ENCODE assay signal across 10 cellular contexts in the genomic region with DNA sequence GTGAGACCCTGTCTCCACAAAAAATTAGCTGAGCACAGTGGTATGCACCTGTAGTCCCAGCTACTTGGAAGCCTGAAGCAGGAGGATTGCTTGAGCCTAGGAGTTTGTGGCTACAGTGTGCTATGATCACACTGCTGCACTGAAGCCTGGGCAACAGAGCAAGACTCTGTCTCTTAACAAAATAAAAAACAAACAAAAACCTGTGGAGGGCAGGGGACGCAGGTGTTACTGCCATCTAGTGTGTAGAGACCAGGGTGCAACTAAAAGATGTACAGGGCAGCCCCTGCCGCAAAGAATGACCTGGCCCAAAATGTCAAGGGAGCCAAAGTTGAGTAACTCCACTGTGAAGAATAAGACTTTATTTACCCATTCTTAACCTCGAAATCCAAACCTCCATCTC. TPM values are rescaled to one million over a fixed set of nuclear protein-coding genes. Genes with fewer than 3 reads are reported as not detected.
DNase-seq lines count a peak whose midpoint lies in the region; ATAC-seq, FAIRE-seq and TF ChIP-seq lines count a peak whose summit lies in the region.
"Had no signal": no experiment of that assay in that cellular context is flagged by ENCODE, and none has a peak within 500 bp of the region (broad histone marks: within the 10 kb centered on the region; RNA-seq: fewer than 3 reads in every experiment).

No MANE protein-coding gene starts in this region.

- no peak overlapping the region for H3K9ac ChIP-seq in K562 (ENCODE audit: insufficient read depth in 1 of 2, low read depth in 2 of 2, low read length in 2 of 2)

- H3K4me3 ChIP-seq in K562 = no peak overlapping the region
- H3K4me3 ChIP-seq in mucosa of descending colon = no peak overlapping the region
- H3K4me3 ChIP-seq: heart left ventricle, tibial nerve had no signal

- no peaks in the 10 kb centered on the region for H3K9me1 ChIP-seq in K562 (ENCODE audit: control insufficient read depth, insufficient read depth, low read length)

- intact Hi-C loops in K562 (cut with micrococcal nuclease) (no loop called here), mucosa of descending colon (cut with DNase I, micrococcal nuclease) (no loop called here)

- peak; percentile 54 for FAIRE-seq in K562 (lab: Jason Lieb, UNC)

- POLR2A ChIA-PET in K562 (lab: Yijun Ruan, JAX) = no interaction called here

- H3K27me3 ChIP-seq in K562 (ENCODE audit: control insufficient read depth in 2 of 2, insufficient read depth in 2 of 2, low read length in 2 of 2) = no peaks in the 10 kb centered on the region
- H3K27me3 ChIP-seq: heart left ventricle, tibial nerve had no signal

- in situ Hi-C loops in K562 (cut with MboI) (no loop called here), G401 (cut with HindIII; ENCODE audit: low sequenced_read_pairs) (no loop called here)

- peak; percentile 87 for ATAC-seq in K562
- ATAC-seq in mucosa of descending colon = peak; percentile 29
- ATAC-seq: heart left ventricle had no signal

- no peak overlapping the region for H2AFZ ChIP-seq in K562 (ENCODE audit: low read depth, low read length)

- TF ChIP-seq POLR2A in K562 (conservative IDR thresholded peaks at IDR 0.05) = no peak

- WGBS in K562 (ENCODE audit: insufficient coverage, low coverage, missing lambda C conversion rate) = 3% methylated on average over 3 of the region's 3 CpGs

- H3K79me2 ChIP-seq in K562 (ENCODE audit: control insufficient read depth, insufficient read depth, low read length) = no peaks in the 10 kb centered on the region

- TF ChIP-seq CTCF in GM12874 (IDR thresholded peaks at IDR 0.05; ENCODE audit: insufficient read depth, low read depth, low read length) (peak; percentile 49), K562 (IDR thresholded peaks at IDR 0.05 in 2 of 3, conservative IDR thresholded peaks at IDR 0.05 in 1 of 3; ENCODE audit: insufficient read depth in 2 of 3, low read depth in 1 of 3, low read length in 3 of 3) (peak; percentile 56 to 59 (median 57)), mucosa of descending colon (IDR thresholded peaks at IDR 0.05) (no peak)

- DNase-seq in Kasumi-1 (lab: John Stamatoyannopoulos, UW) (peak; percentile 19 to 37), K562 (ENCODE audit: extremely low read depth in 1 of 4, low spot score in 3 of 4) (peak in 2 of 4 experiments; percentile 30 to 44), mucosa of descending colon (no peak), G401 (ENCODE audit: low spot score) (no peak), NCI-H1930 (lab: John Stamatoyannopoulos, UW) (no peak), kidney glomerular epithelial cell (lab: John Stamatoyannopoulos, UW) (no peak)
- DNase-seq: heart left ventricle, NCI-H187 had no signal

- no TSS peak for BruUV-seq in K562 (replicated peaks; lab: Mats Ljungman, UMichigan)

- CTCF ChIA-PET in K562 (lab: Yijun Ruan, JAX; ENCODE audit: low intra/inter-chr PET ratio) = no interaction called here

- H3K4me1 ChIP-seq in K562 (replicated peaks in 1 of 2; ENCODE audit: control insufficient read depth in 2 of 2, insufficient read depth in 2 of 2, low read length in 2 of 2) = no peaks in the 10 kb centered on the region
- H3K4me1 ChIP-seq in mucosa of descending colon (ENCODE audit: low read depth) = no peaks in the 10 kb centered on the region
- H3K4me1 ChIP-seq: heart left ventricle, tibial nerve had no signal

- H3K4me2 ChIP-seq in K562 (ENCODE audit: insufficient read depth, low read length) = no peak overlapping the region

- no peak for TF ChIP-seq EP300 in K562 (IDR thresholded peaks at IDR 0.05; ENCODE audit: low read length)

- H3K9me3 ChIP-seq in K562 (replicated peaks; ENCODE audit: control insufficient read depth, insufficient read depth, low read depth, low read length) (no peaks in the 10 kb centered on the region), mucosa of descending colon (no peaks in the 10 kb centered on the region)
- H3K9me3 ChIP-seq: heart left ventricle, tibial nerve had no signal

- peak in 1 of 2 experiments; percentile 52; a peak in 2 of 4 replicates for TF ChIP-seq RAD21 in K562 (CRISPR knock-in tag; conservative IDR thresholded peaks at IDR 0.05 in 1 of 2, IDR thresholded peaks at IDR 0.05 in 1 of 2)

- H3K36me3 ChIP-seq in K562 (ENCODE audit: control insufficient read depth, insufficient read depth, low read length) (no peaks in the 10 kb centered on the region), mucosa of descending colon (ENCODE audit: low read depth) (no peaks in the 10 kb centered on the region)
- H3K36me3 ChIP-seq: tibial nerve had no signal

- H4K20me1 ChIP-seq in K562 (replicated peaks; ENCODE audit: control insufficient read depth, insufficient read depth, low read length) = no peaks in the 10 kb centered on the region

- H3K27ac ChIP-seq in K562 (ENCODE audit: extremely low read depth, low read depth, low read length) = no peak overlapping the region
- H3K27ac ChIP-seq: heart left ventricle, tibial nerve had no signal

TF ChIP-seq in K562, 482 proteins besides CTCF, POLR2A, EP300 and RAD21 (continues in another document):
- TF ChIP-seq, protein P1, sequence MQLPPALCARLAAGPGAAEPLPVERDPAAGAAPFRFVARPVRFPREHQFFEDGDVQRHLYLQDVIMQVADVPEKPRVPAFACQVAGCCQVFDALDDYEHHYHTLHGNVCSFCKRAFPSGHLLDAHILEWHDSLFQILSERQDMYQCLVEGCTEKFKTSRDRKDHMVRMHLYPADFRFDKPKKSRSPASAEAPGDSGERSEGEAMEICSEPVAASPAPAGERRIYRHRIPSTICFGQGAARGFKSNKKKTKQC (CRISPR knock-in tag; IDR thresholded peaks at IDR 0.05) = no peak

RNA-seq across cellular contexts. Expression of a gene that starts 27.1 kb away (rescaled TPM):
- total RNA-seq in K562 (2011; cell fraction: chromatin; rRNA removed; ENCODE audit: low replicate concordance) = not detected in 2 replicates
- total RNA-seq in K562 (2011; cell fraction: nucleolus; rRNA removed) = not detected in 2 replicates
- total RNA-seq in K562 (2011; cell fraction: nucleoplasm; rRNA removed) = not detected in 2 replicates
- total RNA-seq in K562 (2014; rRNA removed) (not detected in 2 replicates), K562 (2014; rRNA removed; fragmentation: Illumina TruSeq; extraction: Trizol) (not detected in 2 replicates), K562 (2015; rRNA removed; fragmentation: Illumina TruSeq; extraction: Trizol) (not detected in 2 replicates), K562 (2021) (not detected in 2 replicates), mucosa of descending colon (1 to 10 TPM; 1.1 to 5.1 (median 1.3) TPM)
- polyA plus RNA-seq in K562 (2011; rRNA removed) (not detected in 2 replicates), K562 (2014; fragmentation: Illumina TruSeq; extraction: Trizol) (not detected in 2 replicates), K562 (2014; fragmentation: Nextera tagmentation; extraction: Ambion mirVana) (under 1 TPM; 0.03 to 0.07 TPM), K562 (2014; rRNA removed) (not detected in 2 replicates)
- polyA plus RNA-seq in K562 (2011; cell fraction: cytosol; rRNA removed) = not detected in 2 replicates
- not detected in 2 replicates for polyA plus RNA-seq in K562 (2011; cell fraction: nucleus; rRNA removed)
- 0.03 TPM in 1 of 2 replicates, not detected in the other for polyA plus RNA-seq in K562 (2012)
- not detected in 2 replicates for polyA minus RNA-seq in K562 (2011; rRNA and poly(A)+ RNA removed)
- not detected in 2 replicates for polyA minus RNA-seq in K562 (2011; cell fraction: cytosol; rRNA and poly(A)+ RNA removed)
- polyA minus RNA-seq in K562 (2011; cell fraction: nucleus; rRNA and poly(A)+ RNA removed) = not detected in 2 replicates
- total RNA-seq in G401 (2014; rRNA removed; shearing (Covaris generic)) = not detected in 2 replicates

RNA-seq across cellular contexts. Expression of a gene that starts 30.9 kb away (rescaled TPM):
- not detected in 2 replicates for total RNA-seq in K562 (2011; cell fraction: chromatin; rRNA removed; ENCODE audit: low replicate concordance)
- total RNA-seq in K562 (2011; cell fraction: nucleolus; rRNA removed) = not detected in 2 replicates
- total RNA-seq in K562 (2011; cell fraction: nucleoplasm; rRNA removed) = not detected in 2 replicates
- total RNA-seq in K562 (2014; rRNA removed) (not detected in 2 replicates), K562 (2014; rRNA removed; fragmentation: Illumina TruSeq; extraction: Trizol) (not detected in 2 replicates), K562 (2015; rRNA removed; fragmentation: Illumina TruSeq; extraction: Trizol) (not detected in 2 replicates), K562 (2021) (not detected in 2 replicates), mucosa of descending colon (1 to 10 TPM in 2 of 3 donors, under 1 TPM in 1; 0.87 to 5.1 (median 1.8) TPM)
- polyA plus RNA-seq in K562 (2011; rRNA removed) (not detected in 2 replicates), K562 (2014; fragmentation: Illumina TruSeq; extraction: Trizol) (not detected in 2 replicates), K562 (2014; fragmentation: Nextera tagmentation; extraction: Ambion mirVana) (under 1 TPM in 1 of 2 experiments, not detected in 1; 0.21 TPM), K562 (2014; rRNA removed) (not detected in 2 replicates)
- polyA plus RNA-seq in K562 (2011; cell fraction: cytosol; rRNA removed) = not detected in 2 replicates
- not detected in 2 replicates for polyA plus RNA-seq in K562 (2011; cell fraction: nucleus; rRNA removed)
- polyA plus RNA-seq in K562 (2012) = 0.04 TPM in 1 of 2 replicates, not detected in the other
- polyA minus RNA-seq in K562 (2011; rRNA and poly(A)+ RNA removed) = not detected in 2 replicates
- not detected in 2 replicates for polyA minus RNA-seq in K562 (2011; cell fraction: cytosol; rRNA and poly(A)+ RNA removed)
- polyA minus RNA-seq in K562 (2011; cell fraction: nucleus; rRNA and poly(A)+ RNA removed) = not detected in 2 replicates
- total RNA-seq in G401 (2014; rRNA removed; shearing (Covaris generic)) = not detected in 2 replicates

RNA-seq across cellular contexts. Expression of a gene that starts 50.8 kb away (rescaled TPM):
- not detected in 2 replicates for total RNA-seq in K562 (2011; cell fraction: chromatin; rRNA removed; ENCODE audit: low replicate concordance)
- not detected in 2 replicates for total RNA-seq in K562 (2011; cell fraction: nucleolus; rRNA removed)
- total RNA-seq in K562 (2011; cell fraction: nucleoplasm; rRNA removed) = not detected in 2 replicates
- not detected in 2 replicates for total RNA-seq in K562 (2014; rRNA removed)
- not detected in 2 replicates for total RNA-seq in K562 (2014; rRNA removed; fragmentation: Illumina TruSeq; extraction: Trizol)
- total RNA-seq in K562 (2015; rRNA removed; fragmentation: Illumina TruSeq; extraction: Trizol) = not detected in 2 replicates
- 0.07 and 0.16 TPM in 2 replicates for total RNA-seq in K562 (2021)
- not detected in 2 replicates for polyA plus RNA-seq in K562 (2011; rRNA removed)
- not detected in 2 replicates for polyA plus RNA-seq in K562 (2011; cell fraction: cytosol; rRNA removed)
- not detected in 2 replicates for polyA plus RNA-seq in K562 (2011; cell fraction: nucleus; rRNA removed)
- 0.04 and 0.07 TPM in 2 replicates for polyA plus RNA-seq in K562 (2012)
- not detected in 2 replicates for polyA plus RNA-seq in K562 (2014; fragmentation: Illumina TruSeq; extraction: Trizol)
- polyA plus RNA-seq in K562 (2014; fragmentation: Nextera tagmentation; extraction: Ambion mirVana) = under 1 TPM in 1 of 2 experiments, not detected in 1; 0.17 TPM
- not detected in 2 replicates for polyA plus RNA-seq in K562 (2014; rRNA removed)
- polyA minus RNA-seq in K562 (2011; rRNA and poly(A)+ RNA removed) = not detected in 2 replicates
- polyA minus RNA-seq in K562 (2011; cell fraction: cytosol; rRNA and poly(A)+ RNA removed) = not detected in 2 replicates
- polyA minus RNA-seq in K562 (2011; cell fraction: nucleus; rRNA and poly(A)+ RNA removed) = not detected in 2 replicates
- total RNA-seq in mucosa of descending colon = 10 to 100 TPM in 1 of 3 donors, 1 to 10 TPM in 2; 2.1 to 28.3 (median 6.6) TPM
- not detected in 2 replicates for total RNA-seq in G401 (2014; rRNA removed; shearing (Covaris generic))

Comparison
In these comparisons a context has a peak if more than half of its experiments do, and no peak if none do; other contexts are left out.
1. DNase-seq: peak in Kasumi-1 (2 of 2); none in mucosa of descending colon (0 of 3), G401 (single experiment), NCI-H1930 (0 of 2) and kidney glomerular epithelial cell (single experiment).